In genomic region chr12:62891805-62892549, GRCh38 we compare ENCODE assay signal across 1 cellular context.
TF ChIP-seq lines count a peak whose summit lies in the region.

No MANE protein-coding gene starts in this region.

TF ChIP-seq in HepG2, 621 proteins besides CTCF, POLR2A, EP300 and RAD21 (continued from another document and continues in another):
- no peak for TF ChIP-seq KIAA2018 (CRISPR knock-in tag; IDR thresholded peaks at IDR 0.05; ENCODE audit: borderline replicate concordance)
- TF ChIP-seq FOSL1 (CRISPR knock-in tag; IDR thresholded peaks at IDR 0.05; ENCODE audit: borderline replicate concordance), result no peak
- no peak for TF ChIP-seq CERS6 (CRISPR knock-in tag; IDR thresholded peaks at IDR 0.05)
- TF ChIP-seq ZKSCAN8 (CRISPR knock-in tag; IDR thresholded peaks at IDR 0.05; ENCODE audit: borderline replicate concordance), result 0 out of 2 replicates have a peak, but pooled peaks have one; percentile 57
- no peak for TF ChIP-seq DBP (CRISPR knock-in tag; IDR thresholded peaks at IDR 0.05; ENCODE audit: not compliant biosample characterization)
- TF ChIP-seq SMC3 (IDR thresholded peaks at IDR 0.05; ENCODE audit: low read length), result no peak; the same call in 1 of the 2 replicates
- TF ChIP-seq TCF12 (IDR thresholded peaks at IDR 0.05), result no peak
- peak; percentile 46; the same call in 1 of the 2 replicates for TF ChIP-seq TCF12 (CRISPR knock-in tag; IDR thresholded peaks at IDR 0.05)
- peak; percentile 95 for TF ChIP-seq ZNF362 (CRISPR knock-in tag; IDR thresholded peaks at IDR 0.05; ENCODE audit: borderline replicate concordance)
- no peak for TF ChIP-seq ZSCAN30 (CRISPR knock-in tag; IDR thresholded peaks at IDR 0.05)
- TF ChIP-seq ZNF720 (CRISPR knock-in tag; IDR thresholded peaks at IDR 0.05), result no peak
- TF ChIP-seq MTERF4 (CRISPR knock-in tag; IDR thresholded peaks at IDR 0.05), result no peak
- TF ChIP-seq REXO4 (CRISPR knock-in tag; IDR thresholded peaks at IDR 0.05; ENCODE audit: borderline replicate concordance), result no peak
- no peak for TF ChIP-seq DPF2 (CRISPR knock-in tag; IDR thresholded peaks at IDR 0.05; ENCODE audit: borderline replicate concordance, low read depth)
- no peak for TF ChIP-seq IRX3 (CRISPR knock-in tag; IDR thresholded peaks at IDR 0.05; ENCODE audit: borderline replicate concordance, low read depth)
- TF ChIP-seq SMAD3 (CRISPR knock-in tag; IDR thresholded peaks at IDR 0.05), result 0 out of 2 replicates have a peak, but pooled peaks have one; percentile 35
- no peak for TF ChIP-seq CREBL2 (CRISPR knock-in tag; IDR thresholded peaks at IDR 0.05; ENCODE audit: borderline replicate concordance)
- TF ChIP-seq ZNF335 (CRISPR knock-in tag; IDR thresholded peaks at IDR 0.05), result no peak
- TF ChIP-seq SP4 (CRISPR knock-in tag; IDR thresholded peaks at IDR 0.05), result no peak
- TF ChIP-seq NCOA1 (CRISPR knock-in tag; IDR thresholded peaks at IDR 0.05), result no peak
- no peak for TF ChIP-seq FOXK2 (IDR thresholded peaks at IDR 0.05)
- no peak; the same call in 1 of the 2 replicates for TF ChIP-seq ZNF878 (CRISPR knock-in tag; IDR thresholded peaks at IDR 0.05)
- TF ChIP-seq SYNCRIP (IDR thresholded peaks at IDR 0.05; ENCODE audit: insufficient read depth, low read depth, low read length), result no peak
- no peak for TF ChIP-seq ZBTB44 (CRISPR knock-in tag; IDR thresholded peaks at IDR 0.05)
- no peak for TF ChIP-seq MAF1 (CRISPR knock-in tag; IDR thresholded peaks at IDR 0.05; ENCODE audit: borderline replicate concordance)
- no peak for TF ChIP-seq ZNF557 (CRISPR knock-in tag; IDR thresholded peaks at IDR 0.05)
- TF ChIP-seq ZFP82 (CRISPR knock-in tag; IDR thresholded peaks at IDR 0.05; ENCODE audit: borderline replicate concordance), result peak; percentile 39; the same call in 1 of the 2 replicates
- TF ChIP-seq ZUFSP (CRISPR knock-in tag; IDR thresholded peaks at IDR 0.05; ENCODE audit: borderline replicate concordance), result no peak
- no peak for TF ChIP-seq HNRNPLL (IDR thresholded peaks at IDR 0.05; ENCODE audit: low read depth, low read length, poor library complexity, severe bottlenecking)
- no peak for TF ChIP-seq ZNF646 (CRISPR knock-in tag; IDR thresholded peaks at IDR 0.05)
- no peak for TF ChIP-seq ZNF10 (CRISPR knock-in tag; IDR thresholded peaks at IDR 0.05; ENCODE audit: borderline replicate concordance, low read depth)
- no peak for TF ChIP-seq ZNF235 (CRISPR knock-in tag; IDR thresholded peaks at IDR 0.05; ENCODE audit: borderline replicate concordance)
- no peak for TF ChIP-seq ZFP36L1 (CRISPR knock-in tag; IDR thresholded peaks at IDR 0.05)
- TF ChIP-seq CBX5 (CRISPR knock-in tag; IDR thresholded peaks at IDR 0.05; ENCODE audit: borderline replicate concordance), result no peak
- TF ChIP-seq ATM (IDR thresholded peaks at IDR 0.05; ENCODE audit: borderline replicate concordance), result peak; percentile 61; the same call in 1 of the 2 replicates
- TF ChIP-seq SOX5 (CRISPR knock-in tag; IDR thresholded peaks at IDR 0.05; ENCODE audit: borderline replicate concordance), result peak; percentile 89
- TF ChIP-seq ZFP37 (CRISPR knock-in tag; IDR thresholded peaks at IDR 0.05; ENCODE audit: borderline replicate concordance), result no peak
- no peak for TF ChIP-seq ZNF20 (CRISPR knock-in tag; IDR thresholded peaks at IDR 0.05)
- no peak for TF ChIP-seq ZNF431 (CRISPR knock-in tag; IDR thresholded peaks at IDR 0.05; ENCODE audit: borderline replicate concordance, low read depth)
